18 cellular contexts compared by ENCODE assay signal in genomic region chr22:25348391-25348790, GRCh38.
"Had no signal": no experiment of that assay in that cellular context is flagged by ENCODE, and none has a peak within 500 bp of the region (broad histone marks: within the 10 kb centered on the region; RNA-seq: fewer than 3 reads in every experiment).

No MANE protein-coding gene starts in this region.

- H3K9me3 ChIP-seq: neutrophil, suprapubic skin, tibial artery, upper lobe of right lung had no signal

- DNase-seq: effector CD4-positive, alpha-beta T cell; endodermal cell; foreskin melanocyte; hippocampal formation; left colon; mesendoderm; naive thymus-derived CD4-positive, alpha-beta T cell; ovary; right cardiac atrium; stimulated activated CD4-positive, alpha-beta T cell treated with anti-CD3 and anti-CD28 coated beads, Interleukin-4, amount 100 ng/mL, for 1 hour; stimulated activated CD8-positive, alpha-beta memory T cell treated with anti-CD3 and anti-CD28 coated beads, Interleukin-4, amount 100 ng/mL, for 48 hours; stimulated activated naive CD8-positive, alpha-beta T cell treated with anti-CD3 and anti-CD28 coated beads, Interleukin-15, Interleukin-2, amounts not matched to agents 100 U/mL and 50 U/mL, for 24 hours; tibial artery; upper lobe of right lung had no signal

- H3K4me3 ChIP-seq: coronary artery, ovary, suprapubic skin, tibial artery, upper lobe of right lung had no signal

- H3K27ac ChIP-seq: coronary artery, neutrophil, ovary, suprapubic skin, tibial artery, upper lobe of right lung had no signal

- H3K4me1 ChIP-seq: suprapubic skin, tibial artery, upper lobe of right lung had no signal

- H3K27me3 ChIP-seq: neutrophil, ovary, suprapubic skin, tibial artery, upper lobe of right lung had no signal

- ATAC-seq: left colon; naive thymus-derived CD4-positive, alpha-beta T cell; stimulated activated effector memory CD8-positive, alpha-beta T cell treated with anti-CD3 and anti-CD28 coated beads, Interleukin-12 subunit alpha, Interleukin-12 subunit beta, amount 100 ng/mL, for 72 hours; stimulated activated naive CD8-positive, alpha-beta T cell treated with anti-CD3 and anti-CD28 coated beads, Interleukin-15, Interleukin-2, amounts not matched to agents 100 U/mL and 50 U/mL, for 24 hours had no signal
